In genomic region chr19:14670408-14670807, GRCh38 we compare ENCODE assay signal across 38 cellular contexts. TPM values are rescaled to one million over a fixed set of nuclear protein-coding genes. Genes with fewer than 3 reads are reported as not detected.
"Had no signal": no experiment of that assay in that cellular context is flagged by ENCODE, and none has a peak within 500 bp of the region (broad histone marks: within the 10 kb centered on the region; RNA-seq: fewer than 3 reads in every experiment).

No MANE protein-coding gene starts in this region.

- H3K4me3 Mint-ChIP-seq: activated B cell treated with CpG ODN at 0.5 μM for 24 hours; activated CD4-positive, alpha-beta memory T cell treated with anti-CD3 and anti-CD28 coated beads for 36 hours; activated CD4-positive, alpha-beta T cell treated with anti-CD3 and anti-CD28 coated beads, Interleukin-2, amount 10 ng/mL, durations not matched to agents 24 days and 14 days; activated CD8-positive, alpha-beta T cell treated with anti-CD3 and anti-CD28 coated beads for 36 hours; activated naive CD4-positive, alpha-beta T cell treated with anti-CD3 and anti-CD28 coated beads for 36 hours; activated naive CD8-positive, alpha-beta T cell treated with anti-CD3 and anti-CD28 coated beads for 36 hours; activated T-cell treated with anti-CD3 and anti-CD28 coated beads, Interleukin-2, amount 50 U/mL, for 4 hours; activated T-cell treated with anti-CD3 and anti-CD28 coated beads, Interleukin-2, amount 50 U/mL, for 72 hours; activated T-helper 1 cell treated with anti-CD3 and anti-CD28 coated beads, Interleukin-12 subunit alpha, Interleukin-12 subunit beta, Interleukin-2, Interleukin-4 antibody, amounts not matched to agents 30 ng/mL and 10 ng/mL and 1 ng/mL, durations not matched to agents 14 hours and 24 hours and 36 hours; activated T-helper 17 cell treated with anti-CD3 and anti-CD28 coated beads, Interleukin-2, amount 50 U/mL, for 72 hours; T-helper 1 cell treated with Interleukin-12 subunit alpha and Interleukin-12 subunit beta and Interleukin-4 antibody, amounts not matched to agents 30 μg/mL and 1 μg/mL, for 36 hours; T-helper 2 cell treated with Interferon-gamma antibody and Interleukin-4, amounts not matched to agents 5 μg/mL and 100 μg/mL, for 36 hours had no signal

- H3K4me1 Mint-ChIP-seq: activated CD4-positive, alpha-beta T cell treated with anti-CD3 and anti-CD28 coated beads, Interleukin-2, amount 10 ng/mL, durations not matched to agents 24 days and 14 days had no signal

- H3K9me3 ChIP-seq: adrenal gland, body of pancreas had no signal

- H3K36me3 Mint-ChIP-seq: activated naive CD4-positive, alpha-beta T cell treated with anti-CD3 and anti-CD28 coated beads, Interleukin-2, amount 50 U/mL, for 72 hours; activated naive CD8-positive, alpha-beta T cell treated with anti-CD3 and anti-CD28 coated beads for 36 hours had no signal

- H3K27ac ChIP-seq: adrenal gland, body of pancreas, brain microvascular endothelial cell, breast epithelium, VCaP had no signal

- H3K27me3 Mint-ChIP-seq: activated B cell treated with CpG ODN at 0.5 μM for 24 hours; activated T-helper 17 cell treated with anti-CD3 and anti-CD28 coated beads, Interleukin-2, amount 50 U/mL, for 72 hours had no signal

- H3K4me3 ChIP-seq: adrenal gland, body of pancreas, breast epithelium had no signal

- FAIRE-seq: astrocyte, TTC549 had no signal

- ATAC-seq: activated CD8-positive, alpha-beta T cell treated with anti-CD3 and anti-CD28 coated beads for 36 hours; activated naive CD4-positive, alpha-beta T cell treated with anti-CD3 and anti-CD28 coated beads, Interleukin-2, amount 50 U/mL, for 72 hours; activated T-cell treated with anti-CD3 and anti-CD28 coated beads, Interleukin-2, amount 50 U/mL, for 4 hours; activated T-cell treated with anti-CD3 and anti-CD28 coated beads, Interleukin-2, amount 50 U/mL, for 72 hours; activated T-helper 17 cell treated with anti-CD3 and anti-CD28 coated beads, Interleukin-2, amount 50 U/mL, for 72 hours; body of pancreas had no signal

- H3K27ac Mint-ChIP-seq: activated B cell treated with CpG ODN at 0.5 μM for 24 hours; activated CD4-positive, alpha-beta memory T cell treated with anti-CD3 and anti-CD28 coated beads for 36 hours; activated CD4-positive, alpha-beta T cell treated with anti-CD3 and anti-CD28 coated beads, Interleukin-2, amount 10 ng/mL, durations not matched to agents 24 days and 14 days; activated CD8-positive, alpha-beta T cell treated with anti-CD3 and anti-CD28 coated beads for 36 hours; activated naive CD4-positive, alpha-beta T cell treated with anti-CD3 and anti-CD28 coated beads for 36 hours; activated naive CD4-positive, alpha-beta T cell treated with anti-CD3 and anti-CD28 coated beads, Interleukin-2, amount 50 U/mL, for 72 hours; activated naive CD8-positive, alpha-beta T cell treated with anti-CD3 and anti-CD28 coated beads for 36 hours; activated T-cell treated with anti-CD3 and anti-CD28 coated beads, Interleukin-2, amount 50 U/mL, for 72 hours; activated T-helper 1 cell treated with anti-CD3 and anti-CD28 coated beads, Interleukin-12 subunit alpha, Interleukin-12 subunit beta, Interleukin-2, Interleukin-4 antibody, amounts not matched to agents 30 ng/mL and 10 ng/mL and 1 ng/mL, durations not matched to agents 14 hours and 24 hours and 36 hours; T-helper 1 cell treated with Interleukin-12 subunit alpha and Interleukin-12 subunit beta and Interleukin-4 antibody, amounts not matched to agents 30 μg/mL and 1 μg/mL, for 36 hours; T-helper 2 cell treated with Interferon-gamma antibody and Interleukin-4, amounts not matched to agents 5 μg/mL and 100 μg/mL, for 36 hours had no signal

- H3K4me1 ChIP-seq: adrenal gland, body of pancreas, breast epithelium had no signal

- H3K27me3 ChIP-seq: adrenal gland, body of pancreas, brain microvascular endothelial cell, breast epithelium had no signal

- DNase-seq: activated B cell treated with CpG ODN at 0.5 μM for 24 hours; activated CD4-positive, alpha-beta memory T cell treated with anti-CD3 and anti-CD28 coated beads for 36 hours; activated CD4-positive, alpha-beta T cell treated with anti-CD3 and anti-CD28 coated beads for 4 hours; activated CD4-positive, alpha-beta T cell treated with anti-CD3 and anti-CD28 coated beads, Interleukin-2, amount 10 ng/mL, durations not matched to agents 24 days and 14 days; activated CD4-positive, alpha-beta T cell treated with anti-CD3 and anti-CD28 coated beads, Interleukin-2, amount 50 U/mL, for 1 hour; activated CD4-positive, alpha-beta T cell treated with anti-CD3 and anti-CD28 coated beads, Interleukin-2, amount 50 U/mL, for 4 hours; activated CD4-positive, CD25-positive, alpha-beta regulatory T cell treated with anti-CD3 and anti-CD28 coated beads, Interleukin-2, amount 50 U/mL, for 72 hours; activated CD8-positive, alpha-beta memory T cell treated with anti-CD3 and anti-CD28 coated beads, Interleukin-2, amount 50 U/mL, for 4 hours; activated CD8-positive, alpha-beta T cell treated with anti-CD3 and anti-CD28 coated beads for 36 hours; activated effector memory CD4-positive, alpha-beta T cell treated with anti-CD3 and anti-CD28 coated beads, Interleukin-2, amount 50 U/mL, for 16 hours; activated gamma-delta T cell treated with Interleukin-2 at 50 U/mL for 16 hours; activated naive CD4-positive, alpha-beta T cell; activated naive CD4-positive, alpha-beta T cell treated with anti-CD3 and anti-CD28 coated beads for 36 hours; activated naive CD4-positive, alpha-beta T cell treated with anti-CD3 and anti-CD28 coated beads, Interleukin-2, amount 50 U/mL, for 16 hours; activated naive CD8-positive, alpha-beta T cell treated with anti-CD3 and anti-CD28 coated beads for 36 hours; activated T-cell treated with anti-CD3 and anti-CD28 coated beads for 4 hours; activated T-cell treated with anti-CD3 and anti-CD28 coated beads, Interleukin-2, amount 50 U/mL, for 1 hour; activated T-cell treated with anti-CD3 and anti-CD28 coated beads, Interleukin-2, amount 50 U/mL, for 4 hours; activated T-cell treated with anti-CD3 and anti-CD28 coated beads, Interleukin-2, amount 50 U/mL, for 72 hours; adrenal gland; amniotic stem cell; aorta; body of pancreas; brain microvascular endothelial cell; central memory CD4-positive, alpha-beta T cell; T-helper 2 cell; T-helper 9 cell had no signal

- H3K36me3 ChIP-seq: adrenal gland, brain microvascular endothelial cell, breast epithelium had no signal

- H3K9me3 Mint-ChIP-seq: activated B cell treated with CpG ODN at 0.5 μM for 24 hours; activated naive CD8-positive, alpha-beta T cell treated with anti-CD3 and anti-CD28 coated beads for 36 hours; T-helper 1 cell treated with Interleukin-12 subunit alpha and Interleukin-12 subunit beta and Interleukin-4 antibody, amounts not matched to agents 30 μg/mL and 1 μg/mL, for 36 hours had no signal

RNA-seq across cellular contexts. Expression of gene ADGRE3, which starts 4.2 kb away (rescaled TPM):
- total RNA-seq: activated B cell treated with CpG ODN at 0.5 μM for 24 hours; activated CD4-positive, alpha-beta memory T cell treated with anti-CD3 and anti-CD28 coated beads for 36 hours; activated CD4-positive, alpha-beta T cell treated with anti-CD3 and anti-CD28 coated beads, Interleukin-2, amount 10 ng/mL, durations not matched to agents 24 days and 14 days; activated CD8-positive, alpha-beta memory T cell treated with anti-CD3 and anti-CD28 coated beads for 36 hours; activated CD8-positive, alpha-beta T cell treated with anti-CD3 and anti-CD28 coated beads for 36 hours; activated naive CD4-positive, alpha-beta T cell treated with anti-CD3 and anti-CD28 coated beads for 36 hours; activated naive CD4-positive, alpha-beta T cell treated with anti-CD3 and anti-CD28 coated beads, Interleukin-2, amount 50 U/mL, for 72 hours; activated naive CD8-positive, alpha-beta T cell treated with anti-CD3 and anti-CD28 coated beads for 36 hours; activated T-cell treated with anti-CD3 and anti-CD28 coated beads, Interleukin-2, amount 50 U/mL, for 4 hours; activated T-cell treated with anti-CD3 and anti-CD28 coated beads, Interleukin-2, amount 50 U/mL, for 72 hours; activated T-helper 1 cell treated with anti-CD3 and anti-CD28 coated beads, Interleukin-12 subunit alpha, Interleukin-12 subunit beta, Interleukin-2, Interleukin-4 antibody, amounts not matched to agents 30 ng/mL and 10 ng/mL and 1 ng/mL, durations not matched to agents 14 hours and 24 hours and 36 hours; activated T-helper 17 cell treated with anti-CD3 and anti-CD28 coated beads, Interleukin-2, amount 50 U/mL, for 72 hours; astrocyte; body of pancreas; cerebellum had no signal
- polyA plus RNA-seq: adrenal gland, aorta had no signal
